In the genomic region with DNA sequence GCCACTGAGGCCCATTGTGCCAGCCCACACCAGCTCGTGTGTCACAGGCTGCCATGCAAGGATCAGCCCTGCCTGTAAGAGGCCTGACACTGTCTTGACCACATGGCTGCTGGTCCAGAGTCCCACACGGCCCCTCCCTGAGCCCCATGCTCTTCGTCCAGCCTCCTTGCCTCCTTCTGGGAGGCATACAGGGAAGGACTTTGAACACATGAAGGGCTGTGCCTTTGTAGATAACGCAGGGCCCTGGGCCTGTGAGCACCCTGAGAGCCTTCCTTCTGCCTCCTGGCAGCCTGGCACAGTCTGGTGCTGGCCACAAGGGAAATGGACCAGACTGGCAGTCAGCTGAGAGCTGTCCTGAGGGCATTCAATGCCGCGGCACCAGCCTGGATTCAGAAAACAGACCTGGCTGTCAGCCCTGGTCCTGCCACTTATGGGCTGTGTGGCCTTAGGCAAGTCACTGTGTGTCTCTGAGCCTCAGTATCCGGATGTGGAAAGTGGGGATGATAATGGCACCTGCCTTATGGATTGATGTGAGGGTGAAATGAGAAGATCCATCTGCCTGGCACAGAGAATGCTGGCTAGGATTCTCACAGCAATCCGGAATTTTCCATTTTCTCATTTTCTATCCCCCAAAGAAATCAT, we compare ENCODE assay signal across 2 cellular contexts.
TF ChIP-seq lines count a peak whose summit lies in the region.

No MANE protein-coding gene starts in this region.

TF ChIP-seq in HepG2, 621 proteins besides CTCF, POLR2A, EP300 and RAD21:
- peak; percentile 97 for TF ChIP-seq ZNF768 (CRISPR knock-in tag; IDR thresholded peaks at IDR 0.05)
- no peak for TF ChIP-seq TP53 (CRISPR knock-in tag; conservative IDR thresholded peaks at IDR 0.05)
- 0 out of 2 replicates have a peak, but pooled peaks have one; percentile 14 for TF ChIP-seq ZMYM3 (CRISPR knock-in tag; IDR thresholded peaks at IDR 0.05)
- TF ChIP-seq, protein P1, sequence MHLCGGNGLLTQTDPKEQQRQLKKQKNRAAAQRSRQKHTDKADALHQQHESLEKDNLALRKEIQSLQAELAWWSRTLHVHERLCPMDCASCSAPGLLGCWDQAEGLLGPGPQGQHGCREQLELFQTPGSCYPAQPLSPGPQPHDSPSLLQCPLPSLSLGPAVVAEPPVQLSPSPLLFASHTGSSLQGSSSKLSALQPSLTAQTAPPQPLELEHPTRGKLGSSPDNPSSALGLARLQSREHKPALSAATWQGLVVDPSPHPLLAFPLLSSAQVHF (CRISPR knock-in tag; IDR thresholded peaks at IDR 0.05), result no peak
- no peak for TF ChIP-seq TEAD3 (CRISPR knock-in tag; optimal IDR thresholded peaks at IDR 0.05; ENCODE audit: borderline replicate concordance)
- TF ChIP-seq ETV6 (CRISPR knock-in tag; conservative IDR thresholded peaks at IDR 0.05), result no peak
- TF ChIP-seq, protein P2, sequence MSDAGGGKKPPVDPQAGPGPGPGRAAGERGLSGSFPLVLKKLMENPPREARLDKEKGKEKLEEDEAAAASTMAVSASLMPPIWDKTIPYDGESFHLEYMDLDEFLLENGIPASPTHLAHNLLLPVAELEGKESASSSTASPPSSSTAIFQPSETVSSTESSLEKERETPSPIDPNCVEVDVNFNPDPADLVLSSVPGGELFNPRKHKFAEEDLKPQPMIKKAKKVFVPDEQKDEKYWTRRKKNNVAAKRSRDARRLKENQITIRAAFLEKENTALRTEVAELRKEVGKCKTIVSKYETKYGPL (CRISPR knock-in tag; IDR thresholded peaks at IDR 0.05), result no peak
- TF ChIP-seq, protein P3, sequence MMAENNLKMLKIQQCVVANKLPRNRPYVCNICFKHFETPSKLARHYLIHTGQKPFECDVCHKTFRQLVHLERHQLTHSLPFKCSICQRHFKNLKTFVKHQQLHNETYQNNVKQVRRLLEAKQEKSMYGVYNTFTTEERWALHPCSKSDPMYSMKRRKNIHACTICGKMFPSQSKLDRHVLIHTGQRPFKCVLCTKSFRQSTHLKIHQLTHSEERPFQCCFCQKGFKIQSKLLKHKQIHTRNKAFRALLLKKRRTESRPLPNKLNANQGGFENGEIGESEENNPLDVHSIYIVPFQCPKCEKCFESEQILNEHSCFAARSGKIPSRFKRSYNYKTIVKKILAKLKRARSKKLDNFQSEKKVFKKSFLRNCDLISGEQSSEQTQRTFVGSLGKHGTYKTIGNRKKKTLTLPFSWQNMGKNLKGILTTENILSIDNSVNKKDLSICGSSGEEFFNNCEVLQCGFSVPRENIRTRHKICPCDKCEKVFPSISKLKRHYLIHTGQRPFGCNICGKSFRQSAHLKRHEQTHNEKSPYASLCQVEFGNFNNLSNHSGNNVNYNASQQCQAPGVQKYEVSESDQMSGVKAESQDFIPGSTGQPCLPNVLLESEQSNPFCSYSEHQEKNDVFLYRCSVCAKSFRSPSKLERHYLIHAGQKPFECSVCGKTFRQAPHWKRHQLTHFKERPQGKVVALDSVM (CRISPR knock-in tag; IDR thresholded peaks at IDR 0.05), result peak; percentile 75; the same call in 1 of the 2 replicates

TF ChIP-seq in K562, 482 proteins besides CTCF, POLR2A, EP300 and RAD21:
- no peak for TF ChIP-seq NELFE (IDR thresholded peaks at IDR 0.05; ENCODE audit: insufficient read depth, insufficient read length)
- TF ChIP-seq ZFP36 (IDR thresholded peaks at IDR 0.05; ENCODE audit: low read depth, low read length, partially characterized antibody), result peak; percentile 45
- TF ChIP-seq KDM1A (IDR thresholded peaks at IDR 0.05), result 0 out of 4 replicates have a peak, but pooled peaks of 1 of the 2 experiments have one; percentile 15
- TF ChIP-seq, protein P4, sequence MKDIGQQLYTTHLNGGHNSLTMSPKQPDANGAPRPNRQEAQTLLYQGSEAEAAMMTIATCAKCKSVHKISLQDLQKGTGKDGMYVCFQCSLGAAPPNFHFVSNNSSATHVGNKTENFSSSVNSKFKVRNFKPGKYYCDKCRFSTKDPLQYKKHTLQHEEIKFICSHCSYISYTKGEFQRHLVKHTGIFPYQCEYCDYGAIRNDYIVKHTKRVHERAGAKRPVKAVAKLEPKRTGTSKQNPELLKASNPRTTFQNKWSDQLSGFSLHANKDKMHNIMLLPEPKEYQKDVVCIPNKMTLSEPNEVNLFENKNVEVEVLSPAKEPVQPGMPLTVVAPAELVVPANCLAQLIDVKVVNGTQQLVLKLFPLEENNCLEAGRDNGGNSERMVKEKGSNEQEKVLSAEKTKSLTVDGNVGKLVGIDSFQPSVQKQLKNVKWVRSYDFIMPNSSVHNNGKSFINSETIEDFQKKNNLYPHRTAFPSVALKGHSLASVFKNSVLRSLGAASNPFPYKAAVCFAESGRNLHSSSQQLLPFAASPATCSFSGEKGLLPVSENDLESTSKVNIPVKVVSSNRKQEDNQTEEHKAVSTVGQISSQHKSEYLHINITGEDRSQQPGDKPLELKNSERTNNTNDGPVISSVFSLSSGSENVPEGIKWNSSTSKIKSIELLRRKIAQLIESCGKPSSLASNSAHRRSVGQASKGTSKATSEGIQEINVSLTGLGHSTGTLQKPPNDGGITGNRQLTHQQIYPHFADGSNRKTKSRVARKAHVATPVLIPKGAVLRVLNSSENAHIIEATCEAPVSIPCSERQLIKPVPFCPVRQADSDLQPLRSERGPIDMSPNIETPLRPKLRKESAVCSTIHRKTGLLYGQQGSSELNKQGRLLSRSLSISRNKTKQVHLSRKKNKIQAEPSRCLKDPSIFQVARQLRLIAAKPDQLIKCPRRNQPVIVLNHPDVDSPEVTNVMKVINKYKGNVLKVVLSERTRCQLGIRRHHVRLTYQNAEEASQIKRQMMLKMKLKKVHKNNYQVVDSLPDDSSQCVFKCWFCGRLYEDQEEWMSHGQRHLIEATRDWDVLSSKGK (CRISPR knock-in tag; IDR thresholded peaks at IDR 0.05), result no peak
- TF ChIP-seq, protein P5, sequence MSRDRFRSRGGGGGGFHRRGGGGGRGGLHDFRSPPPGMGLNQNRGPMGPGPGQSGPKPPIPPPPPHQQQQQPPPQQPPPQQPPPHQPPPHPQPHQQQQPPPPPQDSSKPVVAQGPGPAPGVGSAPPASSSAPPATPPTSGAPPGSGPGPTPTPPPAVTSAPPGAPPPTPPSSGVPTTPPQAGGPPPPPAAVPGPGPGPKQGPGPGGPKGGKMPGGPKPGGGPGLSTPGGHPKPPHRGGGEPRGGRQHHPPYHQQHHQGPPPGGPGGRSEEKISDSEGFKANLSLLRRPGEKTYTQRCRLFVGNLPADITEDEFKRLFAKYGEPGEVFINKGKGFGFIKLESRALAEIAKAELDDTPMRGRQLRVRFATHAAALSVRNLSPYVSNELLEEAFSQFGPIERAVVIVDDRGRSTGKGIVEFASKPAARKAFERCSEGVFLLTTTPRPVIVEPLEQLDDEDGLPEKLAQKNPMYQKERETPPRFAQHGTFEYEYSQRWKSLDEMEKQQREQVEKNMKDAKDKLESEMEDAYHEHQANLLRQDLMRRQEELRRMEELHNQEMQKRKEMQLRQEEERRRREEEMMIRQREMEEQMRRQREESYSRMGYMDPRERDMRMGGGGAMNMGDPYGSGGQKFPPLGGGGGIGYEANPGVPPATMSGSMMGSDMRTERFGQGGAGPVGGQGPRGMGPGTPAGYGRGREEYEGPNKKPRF (IDR thresholded peaks at IDR 0.05; ENCODE audit: low read depth, low read length), result no peak
- peak; percentile 34 for TF ChIP-seq RBM25 (IDR thresholded peaks at IDR 0.05; ENCODE audit: low read depth, low read length, severe bottlenecking)
- no peak for TF ChIP-seq KLF13 (tag; IDR thresholded peaks at IDR 0.05; ENCODE audit: borderline replicate concordance, low read depth)
- TF ChIP-seq ETV6 (IDR thresholded peaks at IDR 0.05; ENCODE audit: borderline replicate concordance in 1 of 2, low read depth in 2 of 2, low read length in 1 of 2), result no peak
- TF ChIP-seq ETV6 (CRISPR knock-in tag; IDR thresholded peaks at IDR 0.05; ENCODE audit: borderline replicate concordance), result no peak
- TF ChIP-seq HMG20A (CRISPR knock-in tag; conservative IDR thresholded peaks at IDR 0.05), result no peak
- TF ChIP-seq U2AF2 (optimal IDR thresholded peaks at IDR 0.05; ENCODE audit: low read depth, low read length), result no peak
- no peak for TF ChIP-seq HMGN3 (IDR thresholded peaks at IDR 0.05; ENCODE audit: borderline replicate concordance, extremely low read depth, insufficient read length, low read depth, low read length)
- TF ChIP-seq ZNF764 (CRISPR knock-in tag; IDR thresholded peaks at IDR 0.05; ENCODE audit: low read depth), result no peak
- no peak for TF ChIP-seq NONO (IDR thresholded peaks at IDR 0.05; ENCODE audit: low read depth in 2 of 2, low read length in 1 of 2)
- TF ChIP-seq ZSCAN32 (CRISPR knock-in tag; IDR thresholded peaks at IDR 0.05), result no peak
- TF ChIP-seq, protein P6, sequence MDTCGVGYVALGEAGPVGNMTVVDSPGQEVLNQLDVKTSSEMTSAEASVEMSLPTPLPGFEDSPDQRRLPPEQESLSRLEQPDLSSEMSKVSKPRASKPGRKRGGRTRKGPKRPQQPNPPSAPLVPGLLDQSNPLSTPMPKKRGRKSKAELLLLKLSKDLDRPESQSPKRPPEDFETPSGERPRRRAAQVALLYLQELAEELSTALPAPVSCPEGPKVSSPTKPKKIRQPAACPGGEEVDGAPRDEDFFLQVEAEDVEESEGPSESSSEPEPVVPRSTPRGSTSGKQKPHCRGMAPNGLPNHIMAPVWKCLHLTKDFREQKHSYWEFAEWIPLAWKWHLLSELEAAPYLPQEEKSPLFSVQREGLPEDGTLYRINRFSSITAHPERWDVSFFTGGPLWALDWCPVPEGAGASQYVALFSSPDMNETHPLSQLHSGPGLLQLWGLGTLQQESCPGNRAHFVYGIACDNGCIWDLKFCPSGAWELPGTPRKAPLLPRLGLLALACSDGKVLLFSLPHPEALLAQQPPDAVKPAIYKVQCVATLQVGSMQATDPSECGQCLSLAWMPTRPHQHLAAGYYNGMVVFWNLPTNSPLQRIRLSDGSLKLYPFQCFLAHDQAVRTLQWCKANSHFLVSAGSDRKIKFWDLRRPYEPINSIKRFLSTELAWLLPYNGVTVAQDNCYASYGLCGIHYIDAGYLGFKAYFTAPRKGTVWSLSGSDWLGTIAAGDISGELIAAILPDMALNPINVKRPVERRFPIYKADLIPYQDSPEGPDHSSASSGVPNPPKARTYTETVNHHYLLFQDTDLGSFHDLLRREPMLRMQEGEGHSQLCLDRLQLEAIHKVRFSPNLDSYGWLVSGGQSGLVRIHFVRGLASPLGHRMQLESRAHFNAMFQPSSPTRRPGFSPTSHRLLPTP (IDR thresholded peaks at IDR 0.05; ENCODE audit: borderline replicate concordance, extremely low read depth, insufficient read length), result no peak
- TF ChIP-seq EHMT2 (IDR thresholded peaks at IDR 0.05), result no peak
- TF ChIP-seq ZC3H8 (IDR thresholded peaks at IDR 0.05), result no peak
- TF ChIP-seq MYC (IDR thresholded peaks at IDR 0.05; ENCODE audit: low read depth, low read length), result no peak
- TF ChIP-seq MYC (CRISPR knock-in tag; IDR thresholded peaks at IDR 0.05; ENCODE audit: borderline replicate concordance, low read depth), result no peak
- TF ChIP-seq, protein P7, sequence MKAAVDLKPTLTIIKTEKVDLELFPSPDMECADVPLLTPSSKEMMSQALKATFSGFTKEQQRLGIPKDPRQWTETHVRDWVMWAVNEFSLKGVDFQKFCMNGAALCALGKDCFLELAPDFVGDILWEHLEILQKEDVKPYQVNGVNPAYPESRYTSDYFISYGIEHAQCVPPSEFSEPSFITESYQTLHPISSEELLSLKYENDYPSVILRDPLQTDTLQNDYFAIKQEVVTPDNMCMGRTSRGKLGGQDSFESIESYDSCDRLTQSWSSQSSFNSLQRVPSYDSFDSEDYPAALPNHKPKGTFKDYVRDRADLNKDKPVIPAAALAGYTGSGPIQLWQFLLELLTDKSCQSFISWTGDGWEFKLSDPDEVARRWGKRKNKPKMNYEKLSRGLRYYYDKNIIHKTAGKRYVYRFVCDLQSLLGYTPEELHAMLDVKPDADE (conservative IDR thresholded peaks at IDR 0.05; ENCODE audit: control insufficient read depth, low read depth, low read length), result no peak
